In genomic region chr1:23865543-23865930, GRCh38 we compare ENCODE assay signal across 8 cellular contexts. TPM values are rescaled to one million over a fixed set of nuclear protein-coding genes. Genes with fewer than 3 reads are reported as not detected.
DNase-seq lines count a peak whose midpoint lies in the region; ATAC-seq, FAIRE-seq and TF ChIP-seq lines count a peak whose summit lies in the region.

No MANE protein-coding gene starts in this region.

- no peak overlapping the region for H2BK5ac ChIP-seq in mesenchymal stem cell (ENCODE audit: low read depth, low read length, poor library complexity, severe bottlenecking)

- intact Hi-C loops in CD4-positive, alpha-beta T cell (cut with DNase I, micrococcal nuclease) = loop anchor here (5.0 kb wide), 3 partner anchors 38 to 173 kb away; partner anchors contain the start of genes HMGCL (in 1 of the 2), PNRC2 (in 1 of the 2) and RPL11 (in 1 of the 2)

- peak overlapping the region; percentile 38 for H3K4me3 Mint-ChIP-seq in CD4-positive, alpha-beta T cell
- no peak overlapping the region for H3K4me3 Mint-ChIP-seq in WTC11

- H3K4me3 ChIP-seq in astrocyte of the cerebellum (ENCODE audit: low read depth, low read length) (no peak overlapping the region), mesenchymal stem cell (ENCODE audit: insufficient read depth in 1 of 2, low read depth in 1 of 2, low read length in 2 of 2) (no peak overlapping the region)

- no peak overlapping the region for H4K8ac ChIP-seq in mesenchymal stem cell (ENCODE audit: low read length)

- H3K9me3 Mint-ChIP-seq in CD4-positive, alpha-beta T cell = no peaks in the 10 kb centered on the region
- H3K9me3 Mint-ChIP-seq in WTC11 = no peaks in the 10 kb centered on the region

- peaks cover 29% of the 10 kb centered on the region for H3K4me1 Mint-ChIP-seq in CD4-positive, alpha-beta T cell (ENCODE audit: low read depth)
- H3K4me1 Mint-ChIP-seq in WTC11 = peaks cover 14% of the 10 kb centered on the region

- TF ChIP-seq CTCF in CD4-positive, alpha-beta T cell (IDR thresholded peaks at IDR 0.05) = no peak
- no peak for TF ChIP-seq CTCF in astrocyte of the cerebellum (IDR thresholded peaks at IDR 0.05; ENCODE audit: low read depth, low read length, missing control alignments)
- no peak for TF ChIP-seq CTCF in WTC11 (IDR thresholded peaks at IDR 0.05)

- H2AFZ ChIP-seq in mesenchymal stem cell (ENCODE audit: low read depth, low read length) = no peak overlapping the region

- H3K14ac ChIP-seq in mesenchymal stem cell (ENCODE audit: low read length in 2 of 2) = no peak overlapping the region

- H3K36me3 Mint-ChIP-seq in CD4-positive, alpha-beta T cell (ENCODE audit: low read depth) = peaks cover 41% of the 10 kb centered on the region
- H3K36me3 Mint-ChIP-seq in WTC11 = peaks cover 3% of the 10 kb centered on the region; the same call in 1 of the 2 replicates

- no peak overlapping the region for H2AK5ac ChIP-seq in mesenchymal stem cell (ENCODE audit: low read length, severe bottlenecking)

- H3K79me1 ChIP-seq in mesenchymal stem cell (replicated peaks; ENCODE audit: low read length, poor library complexity, severe bottlenecking) = peaks cover 9% of the 10 kb centered on the region

- H3K27me3 Mint-ChIP-seq in CD4-positive, alpha-beta T cell = no peaks in the 10 kb centered on the region
- H3K27me3 Mint-ChIP-seq in WTC11 (ENCODE audit: low read depth) = peaks cover 50% of the 10 kb centered on the region

- POLR2A ChIA-PET in CD4-positive, alpha-beta T cell (lab: Charles Lee) = interaction anchor here (0.8 kb wide), 1 partner anchor 88 kb away, joined by 3 read pairs; no protein-coding TSS in a partner anchor
- POLR2A ChIA-PET in WTC11 (lab: Charles Lee) = no interaction called here

- no peak overlapping the region for H3K9ac ChIP-seq in mesenchymal stem cell (ENCODE audit: low read length)

- no peak overlapping the region for H4K91ac ChIP-seq in mesenchymal stem cell (ENCODE audit: low read length)

- no peak overlapping the region for H2BK120ac ChIP-seq in mesenchymal stem cell (ENCODE audit: low read depth, low read length)

- no peaks in the 10 kb centered on the region for H3K9me3 ChIP-seq in CD4-positive, alpha-beta T cell (ENCODE audit: control insufficient read depth, low read length)
- H3K9me3 ChIP-seq in mesenchymal stem cell (ENCODE audit: control insufficient read depth, low read length) = no peaks in the 10 kb centered on the region

- WGBS in mesenchymal stem cell = 90% methylated on average over 4 of the region's 4 CpGs

- H3K4ac ChIP-seq in mesenchymal stem cell (ENCODE audit: low read depth in 1 of 2, low read length in 2 of 2) = no peak overlapping the region

- H3K23ac ChIP-seq in mesenchymal stem cell (ENCODE audit: low read length in 2 of 2) = no peak overlapping the region

- no peak overlapping the region for H2BK12ac ChIP-seq in mesenchymal stem cell (ENCODE audit: low read length in 2 of 2)

- no peak overlapping the region for H3K27ac Mint-ChIP-seq in CD4-positive, alpha-beta T cell
- H3K27ac Mint-ChIP-seq in WTC11 = no peak overlapping the region

- ATAC-seq in CD4-positive, alpha-beta T cell (ENCODE audit: poor library complexity) = no peak
- ATAC-seq in WTC11 = no peak

- H3K27ac ChIP-seq in CD4-positive, alpha-beta T cell (ENCODE audit: low read depth, low read length) = no peak overlapping the region
- H3K27ac ChIP-seq in mesenchymal stem cell (ENCODE audit: low read length, poor library complexity, severe bottlenecking) = peak overlapping the region; percentile 2

- H3K18ac ChIP-seq in mesenchymal stem cell (ENCODE audit: low read depth in 1 of 2, low read length in 2 of 2) = no peak overlapping the region

- CTCF ChIA-PET in CD4-positive, alpha-beta T cell (lab: Charles Lee) = interaction anchor here (1.3 kb wide), 1 partner anchor 55 kb away, joined by 5 read pairs; no protein-coding TSS in a partner anchor
- CTCF ChIA-PET in WTC11 (lab: Charles Lee) = interaction anchor here (1.0 kb wide), 1 partner anchor 55 kb away, joined by 5 read pairs; no protein-coding TSS in a partner anchor

- H3K36me3 ChIP-seq in mesenchymal stem cell (ENCODE audit: control insufficient read depth in 1 of 2, insufficient read depth in 2 of 2, low read depth in 1 of 2, low read length in 2 of 2) = peaks cover 4 to 18% of the 10 kb centered on the region in 2 experiments

- peaks cover 17% of the 10 kb centered on the region for H3K4me1 ChIP-seq in mesenchymal stem cell (ENCODE audit: control insufficient read depth, insufficient read depth, low read depth, low read length)

- no peak overlapping the region for H2BK15ac ChIP-seq in mesenchymal stem cell (ENCODE audit: low read depth, poor library complexity, severe bottlenecking)

- FAIRE-seq in HTR-8/SVneo (lab: Jason Lieb, UNC) = no peak

- no peak for DNase-seq in CD4-positive, alpha-beta T cell
- DNase-seq in HTR-8/SVneo (ENCODE audit: insufficient read length, low spot score) = peak; percentile 71
- peak; percentile 87 for DNase-seq in astrocyte of the cerebellum (ENCODE audit: low read depth)
- no peak for DNase-seq in mesenchymal stem cell
- DNase-seq in stimulated activated CD4-positive, alpha-beta T cell treated with anti-CD3 and anti-CD28 coated beads, Interleukin-4, amount 100 ng/mL, for 4 hours = no peak
- no peak for DNase-seq in middle frontal gyrus (ENCODE audit: extremely low spot score, low spot score)
- DNase-seq in WTC11 (ENCODE audit: low spot score) = no peak
- no peak for DNase-seq in KG1 (lab: John Stamatoyannopoulos, UW)

- in situ Hi-C loops in astrocyte of the cerebellum (cut with HindIII; ENCODE audit: low sequenced_read_pairs) = no loop called here

- H3K27me3 ChIP-seq in CD4-positive, alpha-beta T cell (ENCODE audit: control insufficient read depth, insufficient read depth, low read length) = no peaks in the 10 kb centered on the region
- H3K27me3 ChIP-seq in mesenchymal stem cell (ENCODE audit: control insufficient read depth in 1 of 2, insufficient read depth in 1 of 2, low read length in 2 of 2) = peaks cover 0 to 16% of the 10 kb centered on the region in 2 experiments

- no peak overlapping the region for H3K4me2 ChIP-seq in mesenchymal stem cell (ENCODE audit: low read length, poor library complexity, severe bottlenecking)

TF ChIP-seq in WTC11, 78 proteins besides CTCF, POLR2A, EP300 and RAD21:
- TF ChIP-seq ZNF416 (CRISPR knock-in tag; IDR thresholded peaks at IDR 0.05) (no peak), MAX (CRISPR knock-in tag; IDR thresholded peaks at IDR 0.05) (no peak), FOXP1 (CRISPR knock-in tag; IDR thresholded peaks at IDR 0.05; ENCODE audit: borderline replicate concordance) (no peak)

RNA-seq across cellular contexts. Expression of gene FUCA1, which starts 2.6 kb away (rescaled TPM):
- 1 to 10 TPM; 3.6 to 4.1 TPM for total RNA-seq in CD4-positive, alpha-beta T cell
- polyA plus RNA-seq in mesenchymal stem cell (2013, experiment 1 of 2) = 5.3 TPM
- 5.4 TPM for polyA plus RNA-seq in mesenchymal stem cell (2013, experiment 2 of 2)
- total RNA-seq in WTC11 (2021) = 7.5 to 8.3 TPM (median 7.8 TPM) in 3 replicates

RNA-seq across cellular contexts. Expression of gene HMGCL, which starts 40.3 kb away (rescaled TPM):
- 1 to 10 TPM; 8.9 to 9.6 TPM for total RNA-seq in CD4-positive, alpha-beta T cell
- polyA plus RNA-seq in mesenchymal stem cell (2013, experiment 1 of 2) = 24.4 TPM
- 23.7 TPM for polyA plus RNA-seq in mesenchymal stem cell (2013, experiment 2 of 2)
- 22.7 to 31.2 TPM (median 25.4 TPM) in 3 replicates for total RNA-seq in WTC11 (2021)

RNA-seq across cellular contexts. Expression of gene CNR2, which starts 47.6 kb away (rescaled TPM):
- under 1 TPM in 1 of 2 experiments, not detected in 1; 0.05 TPM for total RNA-seq in CD4-positive, alpha-beta T cell
- polyA plus RNA-seq in mesenchymal stem cell (2013, experiment 1 of 2) = not detected
- polyA plus RNA-seq in mesenchymal stem cell (2013, experiment 2 of 2) = not detected
- not detected in 3 replicates for total RNA-seq in WTC11 (2021)

Comparison
In these comparisons a context has a peak if more than half of its experiments do, and no peak if none do; other contexts are left out.
1. DNase-seq: peak in HTR-8/SVneo (single experiment) and astrocyte of the cerebellum (single experiment); none in CD4-positive, alpha-beta T cell (0 of 10), mesenchymal stem cell (single experiment), stimulated activated CD4-positive, alpha-beta T cell treated with anti-CD3 and anti-CD28 coated beads, Interleukin-4, amount 100 ng/mL, for 4 hours (0 of 2), middle frontal gyrus (single experiment), WTC11 (single experiment) and KG1 (single experiment).